Comparison of ENCODE assay signal across 20 cellular contexts in the genomic region with DNA sequence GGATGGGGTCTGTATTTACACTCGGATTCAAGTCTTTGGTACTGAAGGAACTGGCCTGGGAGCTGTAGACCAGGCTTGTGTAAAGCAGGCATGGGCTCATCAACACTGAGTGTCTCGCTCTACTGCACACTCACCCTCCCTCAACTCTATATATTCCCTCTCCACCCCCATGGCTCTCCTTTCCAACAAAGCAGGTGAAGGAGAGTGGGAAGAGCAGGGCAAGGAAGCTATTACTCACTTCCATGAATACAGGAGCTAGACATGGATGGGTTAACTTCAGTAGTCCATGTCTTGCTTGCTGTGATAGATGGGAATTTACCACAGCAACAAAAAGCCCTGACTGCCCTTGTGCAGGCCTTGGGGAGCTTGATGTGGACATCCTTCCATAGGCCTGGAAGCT. TPM values are rescaled to one million over a fixed set of nuclear protein-coding genes. Genes with fewer than 3 reads are reported as not detected.
DNase-seq lines count a peak whose midpoint lies in the region; ATAC-seq and TF ChIP-seq lines count a peak whose summit lies in the region.
"Had no signal": no experiment of that assay in that cellular context is flagged by ENCODE, and none has a peak within 500 bp of the region (broad histone marks: within the 10 kb centered on the region; RNA-seq: fewer than 3 reads in every experiment).

No MANE protein-coding gene starts in this region.

- TF ChIP-seq CTCF in dorsolateral prefrontal cortex (IDR thresholded peaks at IDR 0.05 in 54 of 56, conservative IDR thresholded peaks at IDR 0.05 in 2 of 56; ENCODE audit: low read depth in 1 of 56, partially characterized antibody in 56 of 56) = no peak

- no peaks in the 10 kb centered on the region for H3K27me3 ChIP-seq in dorsolateral prefrontal cortex

- peak overlapping the region in 53 of 59 donors; percentile 58 to 99 (median 94) for H3K27ac ChIP-seq in dorsolateral prefrontal cortex
- H3K27ac ChIP-seq in substantia nigra (ENCODE audit: low read depth, low read length, poor library complexity, severe bottlenecking) = peak overlapping the region; percentile 96

- ATAC-seq in HG03439 (IDR thresholded peaks at IDR 0.05; ENCODE audit: unreplicated experiment) (no peak), GM21360 (IDR thresholded peaks at IDR 0.05; ENCODE audit: unreplicated experiment) (no peak)
- ATAC-seq: CD8-positive, alpha-beta T cell had no signal

- intact Hi-C loops in dorsolateral prefrontal cortex (cut with DNase I) = no loop called here

- no peak overlapping the region for H3K4me3 ChIP-seq in dorsolateral prefrontal cortex
- H3K4me3 ChIP-seq: HAP-1 had no signal

- DNase-seq in NCI-H2107 treated with DMSO at 0.1 percent for 48 hours (lab: John Stamatoyannopoulos, UW; ENCODE audit: unreplicated experiment) (peak; percentile 40), NCI-H2107 (lab: John Stamatoyannopoulos, UW) (no peak), dorsolateral prefrontal cortex (no peak), kidney tubule cell (ENCODE audit: low spot score) (peak; percentile 77), substantia nigra (lab: John Stamatoyannopoulos, UW) (no peak), HuH-7.5 (ENCODE audit: low spot score) (no peak)
- DNase-seq: AML-193; C1 segment of cervical spinal cord; CD8-positive, alpha-beta T cell; DMS53; KG1; NCI-H1092 treated with DMSO at 0.1 percent for 48 hours; NCI-H1694; NCI-H226; NCI-H524 treated with DMSO at 0.1 percent for 48 hours; RPMI8226; SHP77 had no signal

RNA-seq across cellular contexts. Expression of gene SLC2A12, which starts 20.7 kb away (rescaled TPM):
- total RNA-seq in dorsolateral prefrontal cortex = 10 to 100 TPM in 45 of 120 experiments, 1 to 10 TPM in 75; 5.7 to 16.8 (median 9.4) TPM
- total RNA-seq: CD8-positive, alpha-beta T cell had no signal

Comparison
In these comparisons a context has a peak if more than half of its experiments do, and no peak if none do; other contexts are left out.
1. DNase-seq: peak in NCI-H2107 treated with DMSO at 0.1 percent for 48 hours (single experiment) and kidney tubule cell (single experiment); none in NCI-H2107 (single experiment), dorsolateral prefrontal cortex (0 of 10), substantia nigra (0 of 49) and HuH-7.5 (single experiment).